In genomic region chr16:66354321-66354854, GRCh38 we compare ENCODE assay signal across 21 cellular contexts. TPM values are rescaled to one million over a fixed set of nuclear protein-coding genes. Genes with fewer than 3 reads are reported as not detected.
"Had no signal": no experiment of that assay in that cellular context is flagged by ENCODE, and none has a peak within 500 bp of the region (broad histone marks: within the 10 kb centered on the region; RNA-seq: fewer than 3 reads in every experiment).

No MANE protein-coding gene starts in this region.

- H3K27ac Mint-ChIP-seq: activated CD8-positive, alpha-beta T cell treated with anti-CD3 and anti-CD28 coated beads, Interleukin-2, amount 10 ng/mL, durations not matched to agents 7 days and 5 days; activated naive CD4-positive, alpha-beta T cell treated with anti-CD3 and anti-CD28 coated beads, Interleukin-2, amount 10 ng/mL, durations not matched to agents 7 days and 5 days; activated naive CD8-positive, alpha-beta T cell treated with anti-CD3 and anti-CD28 coated beads, Interleukin-2, amount 50 U/mL, for 24 hours; activated T-cell treated with anti-CD3 and anti-CD28 coated beads, Interleukin-2, amount 50 U/mL, for 24 hours; naive B cell; stimulated activated naive B cell treated with anti-CD40 and anti-IgM and Interleukin-4, amounts not matched to agents 10 μg/mL and 1 μg/mL and 100 μg/mL, for 72 hours had no signal

- H3K4me1 ChIP-seq: colonic mucosa, pancreas, sigmoid colon, uterus had no signal

- ATAC-seq: activated CD8-positive, alpha-beta T cell treated with anti-CD3 and anti-CD28 coated beads, Interleukin-2, amount 10 ng/mL, durations not matched to agents 7 days and 5 days; activated naive CD8-positive, alpha-beta T cell treated with anti-CD3 and anti-CD28 coated beads, Interleukin-2, amount 50 U/mL, for 24 hours; foreskin keratinocyte; left lung; mucosa of descending colon; pancreas; stimulated activated naive B cell treated with anti-CD40 and anti-IgM and Interleukin-4, amounts not matched to agents 10 μg/mL and 1 μg/mL and 100 μg/mL, for 72 hours had no signal

- H3K36me3 ChIP-seq: ascending aorta, colonic mucosa, left lung, pancreas, sigmoid colon, uterus had no signal

- FAIRE-seq: pancreas had no signal

- H3K9me3 ChIP-seq: ascending aorta, colonic mucosa, left lung, mucosa of descending colon, pancreas, sigmoid colon, uterus had no signal

- H3K9me3 Mint-ChIP-seq: activated naive CD4-positive, alpha-beta T cell treated with anti-CD3 and anti-CD28 coated beads, Interleukin-2, amount 10 ng/mL, durations not matched to agents 7 days and 5 days; activated naive CD8-positive, alpha-beta T cell treated with anti-CD3 and anti-CD28 coated beads, Interleukin-2, amount 50 U/mL, for 24 hours; activated T-cell treated with anti-CD3 and anti-CD28 coated beads, Interleukin-2, amount 50 U/mL, for 24 hours had no signal

- H3K4me3 ChIP-seq: ascending aorta, colonic mucosa, left lung, mucosa of descending colon, pancreas, sigmoid colon, uterus had no signal

- DNase-seq: activated CD4-positive, alpha-beta T cell treated with anti-CD3 and anti-CD28 coated beads for 48 hours; activated CD4-positive, CD25-positive, alpha-beta regulatory T cell; activated CD8-positive, alpha-beta T cell treated with anti-CD3 and anti-CD28 coated beads, Interleukin-2, amount 10 ng/mL, durations not matched to agents 7 days and 5 days; activated naive CD4-positive, alpha-beta T cell treated with anti-CD3 and anti-CD28 coated beads, Interleukin-2, amount 10 ng/mL, durations not matched to agents 7 days and 5 days; activated naive CD8-positive, alpha-beta T cell treated with anti-CD3 and anti-CD28 coated beads, Interleukin-2, amount 50 U/mL, for 24 hours; activated T-cell treated with anti-CD3 and anti-CD28 coated beads, Interleukin-2, amount 50 U/mL, for 24 hours; colonic mucosa; foreskin keratinocyte; hypothalamus; islet precursor cell; left lung; mammary epithelial cell; mucosa of descending colon; naive B cell; pancreas; sigmoid colon; stimulated activated naive B cell treated with anti-CD40 and anti-IgM and Interleukin-4, amounts not matched to agents 10 μg/mL and 1 μg/mL and 100 μg/mL, for 72 hours; uterus had no signal

- H3K36me3 Mint-ChIP-seq: activated naive CD4-positive, alpha-beta T cell treated with anti-CD3 and anti-CD28 coated beads, Interleukin-2, amount 10 ng/mL, durations not matched to agents 7 days and 5 days; naive B cell; stimulated activated naive B cell treated with anti-CD40 and anti-IgM and Interleukin-4, amounts not matched to agents 10 μg/mL and 1 μg/mL and 100 μg/mL, for 72 hours had no signal

- H3K27me3 ChIP-seq: ascending aorta, colonic mucosa, sigmoid colon, uterus had no signal

- H3K4me1 Mint-ChIP-seq: activated naive CD4-positive, alpha-beta T cell treated with anti-CD3 and anti-CD28 coated beads, Interleukin-2, amount 10 ng/mL, durations not matched to agents 7 days and 5 days; activated naive CD8-positive, alpha-beta T cell treated with anti-CD3 and anti-CD28 coated beads, Interleukin-2, amount 50 U/mL, for 24 hours had no signal

- H3K27ac ChIP-seq: ascending aorta, colonic mucosa, foreskin keratinocyte, left lung, pancreas, sigmoid colon, uterus had no signal

- H3K4me3 Mint-ChIP-seq: activated CD8-positive, alpha-beta T cell treated with anti-CD3 and anti-CD28 coated beads, Interleukin-2, amount 10 ng/mL, durations not matched to agents 7 days and 5 days; activated naive CD4-positive, alpha-beta T cell treated with anti-CD3 and anti-CD28 coated beads, Interleukin-2, amount 10 ng/mL, durations not matched to agents 7 days and 5 days; activated naive CD8-positive, alpha-beta T cell treated with anti-CD3 and anti-CD28 coated beads, Interleukin-2, amount 50 U/mL, for 24 hours; activated T-cell treated with anti-CD3 and anti-CD28 coated beads, Interleukin-2, amount 50 U/mL, for 24 hours; central memory CD8-positive, alpha-beta T cell; naive B cell; stimulated activated naive B cell treated with anti-CD40 and anti-IgM and Interleukin-4, amounts not matched to agents 10 μg/mL and 1 μg/mL and 100 μg/mL, for 72 hours had no signal

RNA-seq across cellular contexts. Expression of gene CDH5, which starts 12.1 kb away (rescaled TPM):
- total RNA-seq: activated CD8-positive, alpha-beta T cell treated with anti-CD3 and anti-CD28 coated beads, Interleukin-2, amount 10 ng/mL, durations not matched to agents 7 days and 5 days; fibroblast of lung had no signal
- polyA plus RNA-seq: foreskin keratinocyte had no signal
